1 cellular context compared by ENCODE assay signal in the genomic region with DNA sequence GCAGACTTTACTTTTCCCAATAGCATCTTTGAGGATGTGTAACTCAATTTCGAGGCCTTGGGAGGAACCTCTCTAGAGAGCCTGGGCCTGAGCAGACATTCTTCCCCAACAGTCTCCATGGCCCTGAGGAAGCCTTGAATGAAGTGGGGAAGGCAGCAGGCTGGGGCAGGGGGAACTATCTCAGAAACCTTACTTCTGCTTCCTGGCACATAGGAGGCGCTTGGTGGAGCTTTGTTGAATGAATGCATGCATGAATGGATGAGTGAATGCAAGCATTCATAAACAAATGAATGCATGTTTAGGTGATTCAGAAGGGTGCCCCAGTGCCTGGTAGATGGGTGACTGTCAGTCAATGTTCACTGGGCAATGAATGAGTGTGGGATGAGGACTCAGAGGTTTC.
TF ChIP-seq lines count a peak whose summit lies in the region.

No MANE protein-coding gene starts in this region.

TF ChIP-seq in IMR-90, 13 proteins besides CTCF, POLR2A, EP300 and RAD21 (continued from another document):
- TF ChIP-seq, protein P1, sequence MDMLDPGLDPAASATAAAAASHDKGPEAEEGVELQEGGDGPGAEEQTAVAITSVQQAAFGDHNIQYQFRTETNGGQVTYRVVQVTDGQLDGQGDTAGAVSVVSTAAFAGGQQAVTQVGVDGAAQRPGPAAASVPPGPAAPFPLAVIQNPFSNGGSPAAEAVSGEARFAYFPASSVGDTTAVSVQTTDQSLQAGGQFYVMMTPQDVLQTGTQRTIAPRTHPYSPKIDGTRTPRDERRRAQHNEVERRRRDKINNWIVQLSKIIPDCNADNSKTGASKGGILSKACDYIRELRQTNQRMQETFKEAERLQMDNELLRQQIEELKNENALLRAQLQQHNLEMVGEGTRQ (IDR thresholded peaks at IDR 0.05; ENCODE audit: low read depth, low read length): no peak
